In the genomic region with DNA sequence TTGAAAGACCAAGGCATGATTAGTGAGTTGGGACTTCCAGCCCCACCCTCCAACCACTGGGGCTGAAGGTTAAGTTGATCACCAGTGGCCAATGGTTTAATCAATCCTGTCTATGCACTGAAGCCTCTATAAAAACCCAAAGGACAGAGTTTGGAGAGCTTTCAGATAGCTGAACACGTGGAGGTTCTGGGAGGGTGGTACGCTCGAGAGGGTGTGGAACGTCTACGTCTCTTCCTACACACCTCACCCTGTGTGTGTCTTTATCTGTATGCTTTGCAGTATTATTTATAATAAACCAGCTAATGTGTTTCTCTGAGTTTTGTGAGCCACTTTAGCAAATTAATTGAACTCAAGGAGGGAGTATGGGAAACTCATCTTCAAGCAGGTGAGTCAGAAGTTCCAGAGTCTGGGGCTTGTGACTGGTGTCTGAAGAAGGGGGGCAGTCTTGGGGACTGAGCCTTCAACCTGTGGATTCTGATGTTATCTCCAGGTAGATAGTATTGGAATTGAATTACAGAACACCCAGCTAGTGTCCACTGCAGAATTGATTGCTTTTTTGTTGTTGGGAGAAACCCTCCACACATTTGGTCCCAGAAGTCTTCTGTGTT, we compare ENCODE assay signal across 8 cellular contexts. TPM values are rescaled to one million over a fixed set of nuclear protein-coding genes. Genes with fewer than 3 reads are reported as not detected.
DNase-seq lines count a peak whose midpoint lies in the region; ATAC-seq and TF ChIP-seq lines count a peak whose summit lies in the region.

No MANE protein-coding gene starts in this region.

- H3K9me3 Mint-ChIP-seq in activated CD4-positive, alpha-beta memory T cell treated with anti-CD3 and anti-CD28 coated beads, Interleukin-2, amount 10 ng/mL, durations not matched to agents 7 days and 5 days: peaks cover 2% of the 10 kb centered on the region

- no peaks in the 10 kb centered on the region for H3K27me3 Mint-ChIP-seq in activated CD4-positive, alpha-beta memory T cell treated with anti-CD3 and anti-CD28 coated beads, Interleukin-2, amount 10 ng/mL, durations not matched to agents 7 days and 5 days

- H3K4me1 Mint-ChIP-seq in activated CD4-positive, alpha-beta memory T cell treated with anti-CD3 and anti-CD28 coated beads, Interleukin-2, amount 10 ng/mL, durations not matched to agents 7 days and 5 days: peaks cover 72% of the 10 kb centered on the region

- no peak overlapping the region for H3K4me3 ChIP-seq in HEK293 (ENCODE audit: low read depth, low read length)
- H3K4me3 ChIP-seq in kidney epithelial cell (ENCODE audit: low read depth, low read length): no peak overlapping the region

- no peak overlapping the region for H3K27ac ChIP-seq in HEK293 (ENCODE audit: extremely low read depth, low read depth, low read length)

- H3K9me3 ChIP-seq in HEK293 (ENCODE audit: control insufficient read depth, insufficient read depth, low read depth, low read length): no peaks in the 10 kb centered on the region

- POLR2A ChIA-PET in HEK293 (lab: Yijun Ruan, JAX): interaction anchor here (1.5 kb wide), 1 partner anchor 20 kb away, joined by 4 read pairs; a partner anchor contains a TSS
- POLR2A ChIA-PET in activated CD4-positive, alpha-beta memory T cell treated with anti-CD3 and anti-CD28 coated beads, Interleukin-2, amount 10 ng/mL, durations not matched to agents 7 days and 5 days (lab: Charles Lee): interaction anchor here (1.2 to 3.3 kb wide), 4 partner anchors 12 to 154 kb away, joined by 3 to 11 read pairs (median 4); a partner anchor contains a TSS

- no peak for DNase-seq in activated CD4-positive, alpha-beta memory T cell treated with anti-CD3 and anti-CD28 coated beads, Interleukin-2, amount 10 ng/mL, durations not matched to agents 7 days and 5 days
- DNase-seq in kidney epithelial cell (ENCODE audit: low read depth) (no peak), posterior cingulate gyrus (no peak), SKM-1 (lab: John Stamatoyannopoulos, UW; ENCODE audit: unreplicated experiment) (no peak), NCI-H446 treated with DMSO at 0.1 percent for 48 hours (lab: John Stamatoyannopoulos, UW) (no peak)
- DNase-seq in stimulated activated CD8-positive, alpha-beta memory T cell treated with anti-CD3 and anti-CD28 coated beads, Interleukin-4, amount 100 ng/mL, for 24 hours (ENCODE audit: low read depth): peak; percentile 49

- peaks cover 0 to 10% of the 10 kb centered on the region in 2 experiments; a peak in 2 of 3 replicates for H3K36me3 ChIP-seq in HEK293 (ENCODE audit: control insufficient read depth in 2 of 2, insufficient read depth in 1 of 2, low read length in 2 of 2)
- H3K36me3 ChIP-seq in kidney epithelial cell (ENCODE audit: control insufficient read depth, insufficient read depth, low read length): no peaks in the 10 kb centered on the region

- H3K36me3 Mint-ChIP-seq in activated CD4-positive, alpha-beta memory T cell treated with anti-CD3 and anti-CD28 coated beads, Interleukin-2, amount 10 ng/mL, durations not matched to agents 7 days and 5 days (ENCODE audit: low read depth): peaks cover 65% of the 10 kb centered on the region

- H3K4me3 Mint-ChIP-seq in activated CD4-positive, alpha-beta memory T cell treated with anti-CD3 and anti-CD28 coated beads, Interleukin-2, amount 10 ng/mL, durations not matched to agents 7 days and 5 days: no peak overlapping the region

- no peak for ATAC-seq in GM18517 (IDR thresholded peaks at IDR 0.05; ENCODE audit: unreplicated experiment)

- no peaks in the 10 kb centered on the region for H3K4me1 ChIP-seq in HEK293 (ENCODE audit: control insufficient read depth, insufficient read depth, low read length)

- H3K27ac Mint-ChIP-seq in activated CD4-positive, alpha-beta memory T cell treated with anti-CD3 and anti-CD28 coated beads, Interleukin-2, amount 10 ng/mL, durations not matched to agents 7 days and 5 days: peak overlapping the region; percentile 47

- no peaks in the 10 kb centered on the region for H3K27me3 ChIP-seq in kidney epithelial cell (ENCODE audit: control insufficient read depth, insufficient read depth, low read length)

- CTCF ChIA-PET in HEK293 (lab: Yijun Ruan, JAX): no interaction called here
- CTCF ChIA-PET in activated CD4-positive, alpha-beta memory T cell treated with anti-CD3 and anti-CD28 coated beads, Interleukin-2, amount 10 ng/mL, durations not matched to agents 7 days and 5 days (lab: Charles Lee): interaction anchor here (0.6 to 1.6 kb wide), 2 partner anchors 16 to 59 kb away, joined by 3 to 4 read pairs; no protein-coding TSS in a partner anchor

- TF ChIP-seq CTCF in HEK293 (tag by site-specific recombination; IDR thresholded peaks at IDR 0.05) (no peak), kidney epithelial cell (IDR thresholded peaks at IDR 0.05; ENCODE audit: insufficient read depth, low read length, poor library complexity, severe bottlenecking) (peak; percentile 1)

- intact Hi-C loops in posterior cingulate gyrus (cut with DNase I): no loop called here

TF ChIP-seq in HEK293, 187 proteins besides CTCF, POLR2A, EP300 and RAD21:
- TF ChIP-seq, protein P1, sequence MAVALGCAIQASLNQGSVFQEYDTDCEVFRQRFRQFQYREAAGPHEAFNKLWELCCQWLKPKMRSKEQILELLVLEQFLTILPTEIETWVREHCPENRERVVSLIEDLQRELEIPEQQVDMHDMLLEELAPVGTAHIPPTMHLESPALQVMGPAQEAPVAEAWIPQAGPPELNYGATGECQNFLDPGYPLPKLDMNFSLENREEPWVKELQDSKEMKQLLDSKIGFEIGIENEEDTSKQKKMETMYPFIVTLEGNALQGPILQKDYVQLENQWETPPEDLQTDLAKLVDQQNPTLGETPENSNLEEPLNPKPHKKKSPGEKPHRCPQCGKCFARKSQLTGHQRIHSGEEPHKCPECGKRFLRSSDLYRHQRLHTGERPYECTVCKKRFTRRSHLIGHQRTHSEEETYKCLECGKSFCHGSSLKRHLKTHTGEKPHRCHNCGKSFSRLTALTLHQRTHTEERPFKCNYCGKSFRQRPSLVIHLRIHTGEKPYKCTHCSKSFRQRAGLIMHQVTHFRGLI (tag by site-specific recombination; IDR thresholded peaks at IDR 0.05): no peak
- TF ChIP-seq, protein P2, sequence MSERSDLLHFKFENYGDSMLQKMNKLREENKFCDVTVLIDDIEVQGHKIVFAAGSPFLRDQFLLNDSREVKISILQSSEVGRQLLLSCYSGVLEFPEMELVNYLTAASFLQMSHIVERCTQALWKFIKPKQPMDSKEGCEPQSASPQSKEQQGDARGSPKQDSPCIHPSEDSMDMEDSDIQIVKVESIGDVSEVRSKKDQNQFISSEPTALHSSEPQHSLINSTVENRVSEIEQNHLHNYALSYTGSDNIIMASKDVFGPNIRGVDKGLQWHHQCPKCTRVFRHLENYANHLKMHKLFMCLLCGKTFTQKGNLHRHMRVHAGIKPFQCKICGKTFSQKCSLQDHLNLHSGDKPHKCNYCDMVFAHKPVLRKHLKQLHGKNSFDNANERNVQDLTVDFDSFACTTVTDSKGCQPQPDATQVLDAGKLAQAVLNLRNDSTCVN (tag by site-specific recombination; optimal IDR thresholded peaks at IDR 0.05): no peak
- TF ChIP-seq ZNF302 (tag by site-specific recombination; IDR thresholded peaks at IDR 0.05; ENCODE audit: low read depth): no peak
- TF ChIP-seq ZFP41 (tag by site-specific recombination; IDR thresholded peaks at IDR 0.05; ENCODE audit: borderline replicate concordance): no peak
- TF ChIP-seq ZNF175 (tag by site-specific recombination; IDR thresholded peaks at IDR 0.05): no peak
- TF ChIP-seq ZNF654 (tag by site-specific recombination; IDR thresholded peaks at IDR 0.05; ENCODE audit: low read depth): no peak
- TF ChIP-seq SCRT2 (tag by site-specific recombination; IDR thresholded peaks at IDR 0.05): 0 out of 2 replicates have a peak, but pooled peaks have one; percentile 39

RNA-seq across cellular contexts. Expression of a gene that starts 20.3 kb away (rescaled TPM):
- total RNA-seq in activated CD4-positive, alpha-beta memory T cell treated with anti-CD3 and anti-CD28 coated beads, Interleukin-2, amount 10 ng/mL, durations not matched to agents 7 days and 5 days: 100 to 1,000 TPM; 580 to 592 TPM
- total RNA-seq in kidney epithelial cell: 235 and 240 TPM in 2 replicates
